8 cellular contexts compared by ENCODE assay signal in genomic region chr13:97222934-97223710, GRCh38. TPM values are rescaled to one million over a fixed set of nuclear protein-coding genes. Genes with fewer than 3 reads are reported as not detected.
DNase-seq lines count a peak whose midpoint lies in the region; ATAC-seq and TF ChIP-seq lines count a peak whose summit lies in the region.

No MANE protein-coding gene starts in this region.

- no peaks in the 10 kb centered on the region for H3K27me3 Mint-ChIP-seq in naive B cell

- no peaks in the 10 kb centered on the region for H3K9me3 Mint-ChIP-seq in naive B cell

- peaks cover 48 to 53% (median 53%) of the 10 kb centered on the region in 3 donors for H3K4me1 Mint-ChIP-seq in naive B cell

- ATAC-seq in naive B cell (ENCODE audit: low read depth in 2 of 2) (peak in 1 of 2 donors; percentile 0), HG03159 (IDR thresholded peaks at IDR 0.05; ENCODE audit: unreplicated experiment) (no peak), HG02981 (IDR thresholded peaks at IDR 0.05; ENCODE audit: unreplicated experiment) (no peak)

- peak overlapping the region; percentile 87 to 98 (median 96) for H3K27ac Mint-ChIP-seq in naive B cell

- TF ChIP-seq CTCF in GM12864 (IDR thresholded peaks at IDR 0.05; ENCODE audit: low read depth, low read length, missing control alignments) = no peak

- peak overlapping the region; percentile 92 for H3K27ac ChIP-seq in cingulate gyrus (ENCODE audit: low read depth, low read length)

- H3K36me3 Mint-ChIP-seq in naive B cell = no peaks in the 10 kb centered on the region

- peak overlapping the region; percentile 88 to 100 (median 94) for H3K4me3 Mint-ChIP-seq in naive B cell

- peak overlapping the region; percentile 74 for H3K4me3 ChIP-seq in GM12864 (ENCODE audit: low read depth, low read length)

- DNase-seq in GM12864 (ENCODE audit: low read depth) (no peak), NCI-H1105 treated with DMSO at 0.1 percent for 48 hours (lab: John Stamatoyannopoulos, UW) (peak; percentile 89), naive B cell (no peak), amygdala (lab: John Stamatoyannopoulos, UW) (no peak), mucosa of gallbladder (ENCODE audit: low spot score) (no peak)

RNA-seq across cellular contexts. Expression of gene MBNL2, which starts 1.0 kb away (rescaled TPM):
- 10 to 100 TPM; 18.2 to 36.1 (median 21.3) TPM for polyA plus RNA-seq in naive B cell (ENCODE audit: low read depth in 6 of 6)
- total RNA-seq in mucosa of gallbladder = 74.7 TPM
